1 cellular context compared by ENCODE assay signal in the genomic region with DNA sequence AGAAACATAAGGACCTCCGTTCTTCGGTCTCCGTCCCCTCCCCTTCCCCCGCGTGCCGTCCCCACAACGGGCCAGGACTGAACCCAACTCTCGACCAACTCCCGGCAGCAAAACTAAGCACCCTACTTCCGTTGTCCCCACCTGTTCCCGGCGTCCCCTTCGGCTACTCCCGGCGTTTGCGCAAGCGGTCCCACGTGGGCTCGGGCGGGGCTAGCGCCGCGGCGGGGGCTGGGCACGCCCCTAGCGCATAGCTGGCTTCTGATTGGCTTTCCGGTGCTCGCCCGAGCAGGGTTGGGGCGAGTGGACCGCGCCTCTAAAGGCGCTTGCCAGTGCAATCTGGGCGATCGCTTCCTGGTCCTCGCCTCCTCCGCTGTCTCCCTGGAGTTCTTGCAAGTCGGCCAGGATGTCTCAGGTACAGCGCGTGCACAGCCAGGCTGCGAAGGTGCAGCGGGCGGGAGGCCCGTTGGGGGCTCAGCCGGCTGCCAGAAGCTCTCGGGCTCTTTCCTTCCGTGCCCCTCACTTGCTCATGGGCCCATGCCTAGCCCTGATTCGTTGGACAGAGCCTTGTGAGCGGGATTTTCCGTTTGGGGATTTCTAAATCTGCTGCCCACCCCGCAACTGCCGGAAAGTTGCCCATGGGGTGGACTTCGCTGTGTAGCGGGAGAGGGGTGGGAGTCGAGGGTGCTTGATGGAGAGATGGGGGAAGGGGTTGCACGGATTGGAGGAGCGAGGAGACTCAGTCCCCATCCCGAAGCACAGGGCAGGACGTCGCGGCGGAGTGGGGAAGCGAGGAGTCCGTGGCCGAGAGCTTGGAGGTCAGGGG.
TF ChIP-seq lines count a peak whose summit lies in the region.

TSS of gene C2orf76 (minus strand) at position 186 of the 823 bp plus-strand sequence. CDS start 26,875 bp downstream, outside the sequence.
TSS of gene DBI (plus strand) at position 329 of the 823 bp plus-strand sequence. CDS start at position 404, 75 bp downstream.

TF ChIP-seq in SK-N-SH, 30 proteins besides CTCF, POLR2A, EP300 and RAD21 (continued from another document):
- TF ChIP-seq REST (IDR thresholded peaks at IDR 0.05; ENCODE audit: low read depth, low read length) (0 out of 2 replicates have a peak, but pooled peaks have one; percentile 29), SMC3 (IDR thresholded peaks at IDR 0.05; ENCODE audit: low read depth, low read length) (no peak), IRF3 (IDR thresholded peaks at IDR 0.05; ENCODE audit: low read depth, low read length) (no peak), TAF1 (IDR thresholded peaks at IDR 0.05; ENCODE audit: borderline replicate concordance, low read depth, low read length) (peak; percentile 83), PBX3 (IDR thresholded peaks at IDR 0.05) (0 out of 2 replicates have a peak, but pooled peaks have one; percentile 27), TEAD4 (IDR thresholded peaks at IDR 0.05; ENCODE audit: borderline replicate concordance, insufficient read depth) (0 out of 2 replicates have a peak, but pooled peaks have one; percentile 14), RFX5 (IDR thresholded peaks at IDR 0.05; ENCODE audit: low read length) (no peak), FOXM1 (IDR thresholded peaks at IDR 0.05; ENCODE audit: low read depth) (no peak), NFIC (IDR thresholded peaks at IDR 0.05; ENCODE audit: borderline replicate concordance) (no peak), FOSL2 (IDR thresholded peaks at IDR 0.05; ENCODE audit: borderline replicate concordance, low read depth) (no peak), MXI1 (IDR thresholded peaks at IDR 0.05; ENCODE audit: low read depth, low read length) (peak; percentile 89), GATA2 (CRISPR knock-in tag; IDR thresholded peaks at IDR 0.05) (peak; percentile 36), YY1 (IDR thresholded peaks at IDR 0.05; ENCODE audit: low read depth) (no peak; the same call in 1 of the 2 replicates), GABPA (IDR thresholded peaks at IDR 0.05; ENCODE audit: low read depth) (peak; percentile 66), TCF12 (IDR thresholded peaks at IDR 0.05) (peak; percentile 26; the same call in 1 of the 2 replicates), CHD2 (IDR thresholded peaks at IDR 0.05; ENCODE audit: low read length, partially characterized antibody) (peak; percentile 40), POLR2AphosphoS5 (IDR thresholded peaks at IDR 0.05; ENCODE audit: low read depth, low read length) (peak; percentile 94), USF2 (IDR thresholded peaks at IDR 0.05; ENCODE audit: borderline replicate concordance, low read depth, low read length) (peak; percentile 58; the same call in 1 of the 2 replicates), SIN3A (IDR thresholded peaks at IDR 0.05; ENCODE audit: borderline replicate concordance, low read depth, low read length) (no peak)
- TF ChIP-seq, protein P1, sequence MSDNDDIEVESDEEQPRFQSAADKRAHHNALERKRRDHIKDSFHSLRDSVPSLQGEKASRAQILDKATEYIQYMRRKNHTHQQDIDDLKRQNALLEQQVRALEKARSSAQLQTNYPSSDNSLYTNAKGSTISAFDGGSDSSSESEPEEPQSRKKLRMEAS (IDR thresholded peaks at IDR 0.05; ENCODE audit: low read depth) = peak; percentile 85
- TF ChIP-seq, protein P2, sequence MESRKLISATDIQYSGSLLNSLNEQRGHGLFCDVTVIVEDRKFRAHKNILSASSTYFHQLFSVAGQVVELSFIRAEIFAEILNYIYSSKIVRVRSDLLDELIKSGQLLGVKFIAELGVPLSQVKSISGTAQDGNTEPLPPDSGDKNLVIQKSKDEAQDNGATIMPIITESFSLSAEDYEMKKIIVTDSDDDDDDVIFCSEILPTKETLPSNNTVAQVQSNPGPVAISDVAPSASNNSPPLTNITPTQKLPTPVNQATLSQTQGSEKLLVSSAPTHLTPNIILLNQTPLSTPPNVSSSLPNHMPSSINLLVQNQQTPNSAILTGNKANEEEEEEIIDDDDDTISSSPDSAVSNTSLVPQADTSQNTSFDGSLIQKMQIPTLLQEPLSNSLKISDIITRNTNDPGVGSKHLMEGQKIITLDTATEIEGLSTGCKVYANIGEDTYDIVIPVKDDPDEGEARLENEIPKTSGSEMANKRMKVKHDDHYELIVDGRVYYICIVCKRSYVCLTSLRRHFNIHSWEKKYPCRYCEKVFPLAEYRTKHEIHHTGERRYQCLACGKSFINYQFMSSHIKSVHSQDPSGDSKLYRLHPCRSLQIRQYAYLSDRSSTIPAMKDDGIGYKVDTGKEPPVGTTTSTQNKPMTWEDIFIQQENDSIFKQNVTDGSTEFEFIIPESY (IDR thresholded peaks at IDR 0.05; ENCODE audit: borderline replicate concordance, low read depth) = no peak
